In genomic region chr12:99043319-99043914, GRCh38 we compare ENCODE assay signal across 8 cellular contexts.
DNase-seq lines count a peak whose midpoint lies in the region; ATAC-seq and TF ChIP-seq lines count a peak whose summit lies in the region.

No MANE protein-coding gene starts in this region.

- peaks cover 9% of the 10 kb centered on the region for H3K27me3 ChIP-seq in CD4-positive, alpha-beta memory T cell (ENCODE audit: insufficient read depth, low read length)
- H3K27me3 ChIP-seq in right cardiac atrium (ENCODE audit: control insufficient read depth, insufficient read depth) (no peaks in the 10 kb centered on the region), gastrocnemius medialis (no peaks in the 10 kb centered on the region)

- no peaks in the 10 kb centered on the region for H3K4me1 Mint-ChIP-seq in CD4-positive, alpha-beta memory T cell

- ATAC-seq in GM19463 (IDR thresholded peaks at IDR 0.05; ENCODE audit: unreplicated experiment) (peak; percentile 65), right cardiac atrium (no peak), gastrocnemius medialis (no peak), HG03135 (IDR thresholded peaks at IDR 0.05; ENCODE audit: unreplicated experiment) (no peak)

- no peak overlapping the region for H3K4me3 ChIP-seq in CD4-positive, alpha-beta memory T cell (ENCODE audit: low read length in 2 of 2)
- H3K4me3 ChIP-seq in right cardiac atrium (ENCODE audit: low read length) (no peak overlapping the region), gastrocnemius medialis (no peak overlapping the region)

- no peaks in the 10 kb centered on the region for H3K36me3 Mint-ChIP-seq in CD4-positive, alpha-beta memory T cell

- peaks cover 0 to 8% of the 10 kb centered on the region in 2 donors for H3K27me3 Mint-ChIP-seq in CD4-positive, alpha-beta memory T cell

- intact Hi-C loops in CD4-positive, alpha-beta memory T cell (cut with micrococcal nuclease): loop anchor here (10.0 kb wide), 1 partner anchor 1701 kb away; no protein-coding TSS in a partner anchor
- intact Hi-C loops in right cardiac atrium (cut with DNase I): loop anchor here in 1 of 4 donors (5.0 kb wide), 1 partner anchor 724 kb away; no protein-coding TSS in a partner anchor
- intact Hi-C loops in gastrocnemius medialis (cut with DNase I; ENCODE audit: low total_unique reads): loop anchor here (5.0 kb wide), 2 partner anchors 614 to 724 kb away; no protein-coding TSS in a partner anchor

- no peak overlapping the region for H3K27ac ChIP-seq in CD4-positive, alpha-beta memory T cell (ENCODE audit: low read depth, low read length)
- H3K27ac ChIP-seq in right cardiac atrium (ENCODE audit: low read length) (no peak overlapping the region), gastrocnemius medialis (no peak overlapping the region)

- CTCF ChIA-PET in CD4-positive, alpha-beta memory T cell (lab: Charles Lee; ENCODE audit: partially characterized antibody): interaction anchor here (0.8 to 3.2 kb wide), 12 partner anchors 9 to 616 kb away, joined by 3 to 27 read pairs (median 4); no protein-coding TSS in a partner anchor

- WGBS in right cardiac atrium: 69% methylated on average over 2 of the region's 2 CpGs

- POLR2A ChIA-PET in CD4-positive, alpha-beta memory T cell (lab: Charles Lee; ENCODE audit: partially characterized antibody): no interaction called here

- peak in 4 of 5 donors; percentile 8 to 19 (median 13) for DNase-seq in CD4-positive, alpha-beta memory T cell
- peak; percentile 60 to 64 for DNase-seq in Kasumi-1 (lab: John Stamatoyannopoulos, UW)
- DNase-seq in RKO (ENCODE audit: low spot score): peak; percentile 75
- peak; percentile 41 for DNase-seq in amniotic epithelial cell (ENCODE audit: low read depth)
- peak; percentile 68 to 89 (median 77) for DNase-seq in right cardiac atrium
- peak in 1 of 2 donors; percentile 31 for DNase-seq in gastrocnemius medialis

- no peak overlapping the region for H3K4me3 Mint-ChIP-seq in CD4-positive, alpha-beta memory T cell

- H3K27ac Mint-ChIP-seq in CD4-positive, alpha-beta memory T cell: no peak overlapping the region

- H3K9me3 ChIP-seq in CD4-positive, alpha-beta memory T cell (ENCODE audit: control insufficient read depth in 1 of 2, low read length in 2 of 2): no peaks in the 10 kb centered on the region
- H3K9me3 ChIP-seq in right cardiac atrium (ENCODE audit: control insufficient read depth, low read length): no peaks in the 10 kb centered on the region
- no peaks in the 10 kb centered on the region for H3K9me3 ChIP-seq in gastrocnemius medialis

- H3K9me3 Mint-ChIP-seq in CD4-positive, alpha-beta memory T cell: peaks cover 0 to 21% (median 5%) of the 10 kb centered on the region in 8 donors

- TF ChIP-seq CTCF in gastrocnemius medialis (IDR thresholded peaks at IDR 0.05 in 4 of 5, conservative IDR thresholded peaks at IDR 0.05 in 1 of 5): peak; percentile 51 to 86 (median 60)

- H3K4me1 ChIP-seq in CD4-positive, alpha-beta memory T cell (ENCODE audit: insufficient read depth, low read length): no peaks in the 10 kb centered on the region
- H3K4me1 ChIP-seq in right cardiac atrium (ENCODE audit: control insufficient read depth, insufficient read depth, low read length) (no peaks in the 10 kb centered on the region), gastrocnemius medialis (no peaks in the 10 kb centered on the region)

- TF ChIP-seq POLR2A in gastrocnemius medialis (IDR thresholded peaks at IDR 0.05): no peak

- in situ Hi-C loops in gastrocnemius medialis (cut with MboI; ENCODE audit: low sequenced_read_pairs in 4 of 4): loop anchor here (5.0 to 25.0 kb wide), 3 partner anchors 619 to 724 kb away; no protein-coding TSS in a partner anchor

- H3K36me3 ChIP-seq in CD4-positive, alpha-beta memory T cell (ENCODE audit: insufficient read depth, low read length): no peaks in the 10 kb centered on the region
- H3K36me3 ChIP-seq in gastrocnemius medialis: no peaks in the 10 kb centered on the region
